In the genomic region with DNA sequence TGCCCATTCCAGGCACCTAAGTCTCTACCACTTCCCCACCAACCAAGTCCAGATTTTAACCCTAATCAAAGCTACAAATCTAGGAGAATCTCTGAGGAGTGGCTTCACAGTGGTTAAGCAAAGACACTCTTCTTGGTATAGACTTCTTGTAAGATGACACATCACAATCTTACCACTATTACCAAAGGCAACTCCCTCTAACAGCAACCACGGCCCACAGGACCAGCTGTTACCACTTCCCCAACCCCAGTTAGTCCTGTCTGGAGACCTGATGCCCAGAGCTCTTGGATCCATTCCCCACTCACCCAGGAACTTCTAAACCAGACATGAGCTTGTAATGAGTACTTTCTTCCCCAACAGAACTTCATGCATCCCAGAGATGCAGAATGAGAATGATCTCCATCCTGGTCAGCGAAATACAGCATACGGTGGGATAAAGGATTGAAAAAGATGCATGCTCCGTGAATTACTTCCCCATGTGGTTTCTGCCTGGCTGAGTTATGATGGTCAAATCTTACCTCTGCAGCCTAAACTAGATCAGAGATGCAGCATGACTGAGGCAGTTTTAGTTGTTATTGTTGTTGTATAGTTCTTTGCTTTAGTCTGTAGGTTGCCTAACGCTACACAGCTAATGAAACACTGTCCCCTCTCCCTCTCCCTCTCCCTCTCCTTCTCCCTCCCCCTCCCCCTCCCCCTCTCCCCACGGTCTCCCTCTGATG, we compare ENCODE assay signal across 9 cellular contexts.
DNase-seq lines count a peak whose midpoint lies in the region; ATAC-seq and TF ChIP-seq lines count a peak whose summit lies in the region.
"Had no signal": no experiment of that assay in that cellular context is flagged by ENCODE, and none has a peak within 500 bp of the region (broad histone marks: within the 10 kb centered on the region; RNA-seq: fewer than 3 reads in every experiment).

No MANE protein-coding gene starts in this region.

- H3K36me3 Mint-ChIP-seq in activated CD4-positive, alpha-beta T cell treated with anti-CD3 and anti-CD28 coated beads for 36 hours (ENCODE audit: low read depth): peaks cover 10% of the 10 kb centered on the region
- H3K36me3 Mint-ChIP-seq in endodermal cell (ENCODE audit: low read depth): peaks cover 10% of the 10 kb centered on the region

- intact Hi-C loops in activated CD4-positive, alpha-beta T cell treated with anti-CD3 and anti-CD28 coated beads for 36 hours (cut with DNase I, micrococcal nuclease): loop anchor here in 1 of 2 experiments (5.0 kb wide), 1 partner anchor 113 kb away; no protein-coding TSS in a partner anchor
- intact Hi-C loops in right cardiac atrium (cut with DNase I): no loop called here

- no peak for TF ChIP-seq CTCF in endodermal cell (conservative IDR thresholded peaks at IDR 0.05)

- no peak overlapping the region for H4K91ac ChIP-seq in neuronal stem cell (ENCODE audit: low read depth, low read length, poor library complexity)

- H3K79me1 ChIP-seq in neuronal stem cell (ENCODE audit: low read depth, low read length): no peaks in the 10 kb centered on the region

- peak; percentile 59 for DNase-seq in activated CD4-positive, alpha-beta T cell treated with anti-CD3 and anti-CD28 coated beads for 36 hours
- no peak for DNase-seq in activated CD4-positive, alpha-beta T cell treated with anti-CD3 and anti-CD28 coated beads for 4 hours
- peak; percentile 86 for DNase-seq in SIG-M5 treated with dmso at 0.1 percent for 504 hours (lab: John Stamatoyannopoulos, UW; ENCODE audit: unreplicated experiment)
- no peak for DNase-seq in right cardiac atrium
- DNase-seq in endodermal cell: no peak
- no peak for DNase-seq in neuronal stem cell (ENCODE audit: low spot score)

- H4K8ac ChIP-seq in neuronal stem cell (ENCODE audit: low read depth, low read length): no peak overlapping the region

- H3K4me1 ChIP-seq in right cardiac atrium (ENCODE audit: control insufficient read depth, insufficient read depth, low read length) (peaks cover 11% of the 10 kb centered on the region), endodermal cell (ENCODE audit: control insufficient read depth, insufficient read depth, low read length) (no peaks in the 10 kb centered on the region), neuronal stem cell (ENCODE audit: control insufficient read depth in 2 of 2, insufficient read depth in 1 of 2, low read depth in 1 of 2, low read length in 2 of 2) (peaks cover 0 to 5% of the 10 kb centered on the region in 2 donors)

- peak overlapping the region; percentile 23 for H3K27ac Mint-ChIP-seq in activated CD4-positive, alpha-beta T cell treated with anti-CD3 and anti-CD28 coated beads for 36 hours
- no peak overlapping the region for H3K27ac Mint-ChIP-seq in endodermal cell

- H3K9me3 Mint-ChIP-seq in activated CD4-positive, alpha-beta T cell treated with anti-CD3 and anti-CD28 coated beads for 36 hours (ENCODE audit: low read depth): no peaks in the 10 kb centered on the region
- H3K9me3 Mint-ChIP-seq in endodermal cell: peaks cover 16% of the 10 kb centered on the region

- H3K4me2 ChIP-seq in neuronal stem cell (ENCODE audit: insufficient read depth, low read length, poor library complexity, severe bottlenecking): no peak overlapping the region

- ATAC-seq in activated CD4-positive, alpha-beta T cell treated with anti-CD3 and anti-CD28 coated beads for 36 hours: peak; percentile 40
- ATAC-seq in HG02678 (IDR thresholded peaks at IDR 0.05; ENCODE audit: unreplicated experiment) (peak; percentile 69), right cardiac atrium (peak; percentile 41 to 51), GM21528 (IDR thresholded peaks at IDR 0.05; ENCODE audit: low FRiP score, unreplicated experiment) (no peak)

- H3K36me3 ChIP-seq in endodermal cell (ENCODE audit: control insufficient read depth, insufficient read depth, low read length): no peaks in the 10 kb centered on the region
- H3K36me3 ChIP-seq in neuronal stem cell (replicated peaks in 1 of 2; ENCODE audit: control insufficient read depth in 2 of 2, insufficient read depth in 2 of 2, low read length in 2 of 2): no peaks in the 10 kb centered on the region

- H3K9ac ChIP-seq in endodermal cell (ENCODE audit: extremely low read depth, low read length, poor library complexity, severe bottlenecking): no peak overlapping the region
- no peak overlapping the region for H3K9ac ChIP-seq in neuronal stem cell (ENCODE audit: low read depth, low read length, poor library complexity)

- H3K27me3 Mint-ChIP-seq in activated CD4-positive, alpha-beta T cell treated with anti-CD3 and anti-CD28 coated beads for 36 hours: no peaks in the 10 kb centered on the region
- H3K27me3 Mint-ChIP-seq in endodermal cell (ENCODE audit: insufficient read depth): no peaks in the 10 kb centered on the region

- no peak overlapping the region for H3K4ac ChIP-seq in neuronal stem cell (ENCODE audit: low read length)

- H3K18ac ChIP-seq in neuronal stem cell (ENCODE audit: low read length): no peak overlapping the region

- H2BK12ac ChIP-seq in neuronal stem cell (ENCODE audit: low read length): no peak overlapping the region

- no peak overlapping the region for H3K4me3 Mint-ChIP-seq in activated CD4-positive, alpha-beta T cell treated with anti-CD3 and anti-CD28 coated beads for 36 hours
- H3K4me3 Mint-ChIP-seq in endodermal cell: no peak overlapping the region

- H2AK5ac ChIP-seq in neuronal stem cell (ENCODE audit: low read depth, low read length): no peak overlapping the region

- no peak overlapping the region for H2BK15ac ChIP-seq in neuronal stem cell (ENCODE audit: low read length)

- H3K9me3 ChIP-seq in right cardiac atrium (ENCODE audit: control insufficient read depth, low read length): no peaks in the 10 kb centered on the region
- H3K9me3 ChIP-seq in endodermal cell (ENCODE audit: control insufficient read depth, low read length): no peaks in the 10 kb centered on the region
- H3K9me3 ChIP-seq in neuronal stem cell (replicated peaks in 1 of 2; ENCODE audit: control insufficient read depth in 2 of 2, insufficient read depth in 1 of 2, low read depth in 1 of 2, low read length in 2 of 2): peaks cover 0 to 2% of the 10 kb centered on the region in 2 donors

- 80% methylated on average over 6 of the region's 6 CpGs for WGBS in right cardiac atrium
- 94 to 100% methylated on average over 2 to 5 of the region's 6 CpGs for WGBS in endodermal cell (ENCODE audit: insufficient coverage in 1 of 2, insufficient read length in 1 of 2), 2 experiments
- WGBS in neuronal stem cell (ENCODE audit: extremely low coverage in 2 of 2, insufficient read length in 2 of 2, insufficient replicate concordance in 1 of 2), 2 donors: no CpG with 5 or more reads among the region's 6 CpGs

- H2AFZ ChIP-seq in neuronal stem cell (ENCODE audit: low read length): no peak overlapping the region

- POLR2A ChIA-PET in activated CD4-positive, alpha-beta T cell treated with anti-CD3 and anti-CD28 coated beads for 36 hours (lab: Charles Lee): interaction anchor here (0.6 to 1.2 kb wide), 3 partner anchors 15 to 272 kb away, joined by 3 read pairs; no protein-coding TSS in a partner anchor

- no peak overlapping the region for H3K23ac ChIP-seq in neuronal stem cell (ENCODE audit: low read depth, low read length, poor library complexity)

- no peak overlapping the region for H3K4me3 ChIP-seq in right cardiac atrium (ENCODE audit: low read length)
- H3K4me3 ChIP-seq in endodermal cell (ENCODE audit: low read length): no peak overlapping the region
- no peak overlapping the region for H3K4me3 ChIP-seq in neuronal stem cell (ENCODE audit: low read length in 2 of 2)

- no peak overlapping the region for H2BK5ac ChIP-seq in neuronal stem cell (ENCODE audit: low read length)

- H2BK120ac ChIP-seq in neuronal stem cell (ENCODE audit: low read depth, low read length): no peak overlapping the region

- H3K4me1 Mint-ChIP-seq in activated CD4-positive, alpha-beta T cell treated with anti-CD3 and anti-CD28 coated beads for 36 hours: peaks cover 53% of the 10 kb centered on the region
- H3K4me1 Mint-ChIP-seq in endodermal cell: peaks cover 7% of the 10 kb centered on the region

- CTCF ChIA-PET in activated CD4-positive, alpha-beta T cell treated with anti-CD3 and anti-CD28 coated beads for 36 hours (lab: Charles Lee): interaction anchor here (0.7 kb wide), 1 partner anchor 301 kb away, joined by 3 read pairs; no protein-coding TSS in a partner anchor

- H3K27me3 ChIP-seq in right cardiac atrium (ENCODE audit: control insufficient read depth, insufficient read depth) (no peaks in the 10 kb centered on the region), endodermal cell (ENCODE audit: control insufficient read depth, insufficient read depth, low read length, poor library complexity, severe bottlenecking) (no peaks in the 10 kb centered on the region), neuronal stem cell (ENCODE audit: control insufficient read depth in 3 of 3, insufficient read depth in 3 of 3, low read depth in 1 of 3, low read length in 3 of 3) (no peaks in the 10 kb centered on the region)

- no peak overlapping the region for H3K14ac ChIP-seq in neuronal stem cell (ENCODE audit: low read length)

- H3K27ac ChIP-seq in right cardiac atrium (ENCODE audit: low read length): no peak overlapping the region
- H3K27ac ChIP-seq in endodermal cell (ENCODE audit: low read depth, low read length): no peak overlapping the region
- no peak overlapping the region for H3K27ac ChIP-seq in neuronal stem cell (replicated peaks; ENCODE audit: low read length)
- H3K27ac ChIP-seq: C4-2B had no signal

Comparison
In these comparisons a context has a peak if more than half of its experiments do, and no peak if none do; other contexts are left out.
1. DNase-seq: peak in activated CD4-positive, alpha-beta T cell treated with anti-CD3 and anti-CD28 coated beads for 36 hours (single experiment) and SIG-M5 treated with dmso at 0.1 percent for 504 hours (single experiment); none in activated CD4-positive, alpha-beta T cell treated with anti-CD3 and anti-CD28 coated beads for 4 hours (0 of 2), right cardiac atrium (0 of 3), endodermal cell (single experiment) and neuronal stem cell (single experiment).